ENCODE assay signal across 9 cellular contexts in the genomic region with DNA sequence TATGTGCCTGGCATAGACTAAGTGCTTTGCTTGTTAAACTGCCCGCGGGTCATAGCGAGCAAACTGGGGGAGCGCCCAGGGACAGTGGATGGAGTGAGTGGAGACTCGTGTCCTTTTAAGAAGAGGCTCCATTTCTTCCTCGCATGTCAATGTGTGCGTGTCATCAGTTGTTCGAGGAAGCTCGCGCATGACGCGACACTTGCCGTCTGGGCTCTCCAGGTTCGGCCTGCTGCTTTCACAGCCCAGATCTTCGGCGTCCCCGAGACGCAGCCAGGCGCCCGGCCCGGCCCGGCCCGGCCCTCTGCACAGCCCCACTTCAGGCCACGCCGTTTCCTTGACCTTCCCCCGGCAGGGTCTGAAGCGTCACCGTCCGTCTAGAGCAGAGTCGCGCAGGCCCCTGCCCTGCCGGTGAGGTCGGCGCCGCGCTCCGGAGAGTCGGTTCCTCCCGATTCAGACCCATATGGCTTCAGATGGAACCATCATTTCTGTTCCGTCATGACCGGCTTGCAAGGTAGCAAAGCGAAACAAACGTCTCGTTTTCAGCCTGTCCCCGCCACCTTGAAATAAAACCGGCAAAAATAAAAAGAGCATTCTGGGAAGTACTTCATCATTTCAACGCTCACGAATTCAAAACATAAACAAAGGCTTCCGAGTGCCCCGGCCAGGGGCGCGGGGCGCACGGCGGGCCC. TPM values are rescaled to one million over a fixed set of nuclear protein-coding genes. Genes with fewer than 3 reads are reported as not detected.
DNase-seq lines count a peak whose midpoint lies in the region; ATAC-seq, FAIRE-seq and TF ChIP-seq lines count a peak whose summit lies in the region.
"Had no signal": no experiment of that assay in that cellular context is flagged by ENCODE, and none has a peak within 500 bp of the region (broad histone marks: within the 10 kb centered on the region; RNA-seq: fewer than 3 reads in every experiment).

No MANE protein-coding gene starts in this region.

- peaks cover 0 to 4% (median 0%) of the 10 kb centered on the region in 6 donors for H3K9me3 Mint-ChIP-seq in immature natural killer cell

- H3K27me3 ChIP-seq in bronchial epithelial cell (ENCODE audit: control insufficient read depth, insufficient read depth, low read length) (peaks cover 33% of the 10 kb centered on the region), sigmoid colon (peaks cover 0 to 59% (median 47%) of the 10 kb centered on the region in 3 donors)

- peaks cover 0 to 24% (median 12%) of the 10 kb centered on the region in 4 donors for H3K4me1 ChIP-seq in sigmoid colon

- TF ChIP-seq CTCF in bronchial epithelial cell (IDR thresholded peaks at IDR 0.05; ENCODE audit: insufficient read depth, low read length, severe bottlenecking) (no peak), sigmoid colon (IDR thresholded peaks at IDR 0.05) (no peak)

- ATAC-seq in HG03097 (IDR thresholded peaks at IDR 0.05; ENCODE audit: low FRiP score, unreplicated experiment) = no peak
- ATAC-seq in HG03565 (IDR thresholded peaks at IDR 0.05; ENCODE audit: unreplicated experiment) = no peak

- no peaks in the 10 kb centered on the region for H3K36me3 ChIP-seq in bronchial epithelial cell (ENCODE audit: control insufficient read depth, insufficient read depth, low read length)
- H3K36me3 ChIP-seq in sigmoid colon = no peaks in the 10 kb centered on the region

- H3K4me3 ChIP-seq in bronchial epithelial cell (ENCODE audit: low read depth, low read length) (peak overlapping the region; percentile 32), sigmoid colon (peak overlapping the region; percentile 33 to 61 (median 52))

- peak; percentile 24 for FAIRE-seq in GM12892 (lab: Jason Lieb, UNC)
- FAIRE-seq in bronchial epithelial cell (lab: Jason Lieb, UNC) = no peak
- FAIRE-seq: endometrium had no signal

- DNase-seq in 8988T (peak; percentile 23), GM12892 (ENCODE audit: insufficient read length) (no peak), NCI-H345 treated with DMSO at 0.1 percent for 48 hours (lab: John Stamatoyannopoulos, UW; ENCODE audit: unreplicated experiment) (peak; percentile 38), bronchial epithelial cell (ENCODE audit: low read depth) (peak; percentile 21), immature natural killer cell (peak in 2 of 3 donors; percentile 4 to 9), sigmoid colon (peak; percentile 75)

- H3K9me3 ChIP-seq in sigmoid colon = no peaks in the 10 kb centered on the region

- H3K27ac Mint-ChIP-seq in immature natural killer cell = peak overlapping the region in 1 of 6 donors; percentile 25

- H3K4me1 Mint-ChIP-seq in immature natural killer cell = peaks cover 15 to 19% of the 10 kb centered on the region in 2 donors

- WGBS in sigmoid colon, 2 donors = 1% methylated on average over 55 of the region's 55 CpGs

- H3K4me3 Mint-ChIP-seq in immature natural killer cell = peak overlapping the region; percentile 77 to 90 (median 84)

- no peak for TF ChIP-seq EP300 in sigmoid colon (IDR thresholded peaks at IDR 0.05)

- H3K27me3 Mint-ChIP-seq in immature natural killer cell (ENCODE audit: low read depth in 3 of 3) = peaks cover 25 to 31% (median 26%) of the 10 kb centered on the region in 3 donors

- intact Hi-C loops in sigmoid colon (cut with DNase I) = no loop called here

- peak overlapping the region; percentile 40 to 78 (median 56) for H3K27ac ChIP-seq in sigmoid colon

- TF ChIP-seq POLR2A in GM12892 (IDR thresholded peaks at IDR 0.05; ENCODE audit: low read depth, low read length) (no peak), sigmoid colon (IDR thresholded peaks at IDR 0.05) (no peak)

- H3K36me3 Mint-ChIP-seq in immature natural killer cell = peaks cover 0 to 3% (median 0%) of the 10 kb centered on the region in 3 donors

RNA-seq across cellular contexts. Expression of a gene that starts 0.6 kb away (rescaled TPM):
- polyA plus RNA-seq in GM12892 (2012; ENCODE audit: missing spikeins) = 52.8 TPM
- total RNA-seq in bronchial epithelial cell (26.2 and 31.6 TPM in 2 replicates), sigmoid colon (10 to 100 TPM; 41.0 to 79.8 (median 57.4) TPM)
- polyA plus RNA-seq in immature natural killer cell (10 to 100 TPM in 1 of 3 donors, 1 to 10 TPM in 2; 7.8 to 16.4 (median 7.9) TPM), sigmoid colon (10 to 100 TPM in 2 of 3 donors, 1 to 10 TPM in 1; 8.4 to 30.6 (median 11.3) TPM)
